9 cellular contexts compared by ENCODE assay signal in the genomic region with DNA sequence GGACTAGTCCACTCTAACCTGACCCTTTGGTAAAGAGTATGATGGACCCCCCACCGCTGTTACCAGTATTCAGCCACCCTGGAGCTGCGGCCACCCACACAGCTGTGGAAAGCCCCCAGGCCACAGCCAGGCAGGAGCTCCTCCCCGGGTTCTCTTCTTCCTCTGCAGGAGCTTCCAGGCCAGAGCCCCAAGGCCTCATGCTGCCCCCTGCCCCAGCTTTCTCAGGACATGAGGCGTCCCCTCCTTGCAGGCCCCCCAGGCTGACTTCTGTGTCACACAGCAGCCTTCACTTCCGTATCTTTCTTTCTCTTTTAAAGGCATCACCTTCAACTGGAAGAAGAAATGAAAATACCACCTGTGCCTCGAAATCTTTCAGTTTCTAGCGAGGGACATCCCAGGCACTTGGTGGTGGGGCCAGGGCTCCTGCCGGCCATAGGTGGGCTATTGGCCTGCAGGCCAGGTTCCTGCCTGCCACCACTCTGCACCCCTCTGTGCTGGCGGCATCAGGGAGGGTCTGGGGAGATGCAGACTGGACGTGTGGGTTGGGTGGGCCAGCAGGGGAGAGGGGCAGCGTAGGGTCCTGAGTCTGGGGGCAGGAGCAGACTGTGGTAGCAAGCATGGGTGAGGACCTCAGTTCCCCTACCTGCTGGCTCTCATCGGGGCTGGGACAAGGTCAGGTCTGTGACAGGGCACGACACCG. TPM values are rescaled to one million over a fixed set of nuclear protein-coding genes. Genes with fewer than 3 reads are reported as not detected.
A peak's percentile ranks its signal among the peaks of the same experiment; 100 is the strongest.
DNase-seq lines count a peak whose midpoint lies in the region; ATAC-seq and TF ChIP-seq lines count a peak whose summit lies in the region.
"Had no signal": no experiment of that assay in that cellular context is flagged by ENCODE, and none has a peak within 500 bp of the region (broad histone marks: within the 10 kb centered on the region; RNA-seq: fewer than 3 reads in every experiment).

No MANE protein-coding gene starts in this region.

- no peak overlapping the region for H2BK120ac ChIP-seq in neuronal stem cell (ENCODE audit: low read depth, low read length)

- H3K23ac ChIP-seq in neuronal stem cell (ENCODE audit: low read depth, low read length, poor library complexity): no peak overlapping the region

- ATAC-seq in GM18505 (IDR thresholded peaks at IDR 0.05; ENCODE audit: unreplicated experiment) (peak; percentile 33), GM21786 (IDR thresholded peaks at IDR 0.05; ENCODE audit: unreplicated experiment) (peak; percentile 50), T-helper 17 cell (peak; percentile 41)
- ATAC-seq: body of pancreas had no signal

- WGBS in neuronal stem cell (ENCODE audit: extremely low coverage in 2 of 2, insufficient read length in 2 of 2, insufficient replicate concordance in 1 of 2), 2 donors: no CpG with 5 or more reads among the region's 14 CpGs

- peaks cover 14% of the 10 kb centered on the region for H3K79me1 ChIP-seq in neuronal stem cell (ENCODE audit: low read depth, low read length)

- no peak overlapping the region for H3K27ac ChIP-seq in neuronal stem cell (replicated peaks; ENCODE audit: low read length)

- no peak for TF ChIP-seq POLR2A in GM18505 (IDR thresholded peaks at IDR 0.05; ENCODE audit: borderline replicate concordance, extremely low read depth, insufficient read depth, insufficient read length)

- H3K14ac ChIP-seq in neuronal stem cell (ENCODE audit: low read length): no peak overlapping the region

- H3K4me3 Mint-ChIP-seq in T-helper 17 cell (peak overlapping the region; percentile 93), endothelial cell (ENCODE audit: unreplicated experiment) (no peak overlapping the region)

- no peaks in the 10 kb centered on the region for H3K27me3 Mint-ChIP-seq in T-helper 17 cell
- peaks cover 9% of the 10 kb centered on the region for H3K27me3 Mint-ChIP-seq in endothelial cell (ENCODE audit: unreplicated experiment)

- H3K9me3 ChIP-seq in T-helper 17 cell (ENCODE audit: control insufficient read depth, low read length, poor library complexity, severe bottlenecking): no peaks in the 10 kb centered on the region
- no peaks in the 10 kb centered on the region for H3K9me3 ChIP-seq in neuronal stem cell (replicated peaks in 1 of 2; ENCODE audit: control insufficient read depth in 2 of 2, insufficient read depth in 1 of 2, low read depth in 1 of 2, low read length in 2 of 2)
- H3K9me3 ChIP-seq: body of pancreas had no signal

- H3K4me2 ChIP-seq in neuronal stem cell (ENCODE audit: insufficient read depth, low read length, poor library complexity, severe bottlenecking): no peak overlapping the region

- H3K18ac ChIP-seq in neuronal stem cell (ENCODE audit: low read length): no peak overlapping the region

- no peaks in the 10 kb centered on the region for H3K9me3 Mint-ChIP-seq in endothelial cell (ENCODE audit: unreplicated experiment)

- H3K27me3 ChIP-seq in neuronal stem cell (ENCODE audit: control insufficient read depth in 3 of 3, insufficient read depth in 3 of 3, low read depth in 1 of 3, low read length in 3 of 3): no peaks in the 10 kb centered on the region
- H3K27me3 ChIP-seq: body of pancreas had no signal

- no peak overlapping the region for H2BK5ac ChIP-seq in neuronal stem cell (ENCODE audit: low read length)

- H3K36me3 Mint-ChIP-seq in T-helper 17 cell (ENCODE audit: low read depth) (no peaks in the 10 kb centered on the region), endothelial cell (ENCODE audit: low read depth, unreplicated experiment) (no peaks in the 10 kb centered on the region)

- peaks cover 0 to 3% of the 10 kb centered on the region in 2 donors for H3K36me3 ChIP-seq in neuronal stem cell (replicated peaks in 1 of 2; ENCODE audit: control insufficient read depth in 2 of 2, insufficient read depth in 2 of 2, low read length in 2 of 2)

- H2BK12ac ChIP-seq in neuronal stem cell (ENCODE audit: low read length): no peak overlapping the region

- no peak overlapping the region for H3K4me3 ChIP-seq in neuronal stem cell (ENCODE audit: low read length in 2 of 2)
- H3K4me3 ChIP-seq: body of pancreas had no signal

- H3K4me1 Mint-ChIP-seq in T-helper 17 cell (peaks cover 79% of the 10 kb centered on the region), endothelial cell (ENCODE audit: unreplicated experiment) (peaks cover 34% of the 10 kb centered on the region)

- peak overlapping the region; percentile 52 for H3K9ac ChIP-seq in neuronal stem cell (ENCODE audit: low read depth, low read length, poor library complexity)

- peaks cover 0 to 3% of the 10 kb centered on the region in 2 donors for H3K4me1 ChIP-seq in neuronal stem cell (ENCODE audit: control insufficient read depth in 2 of 2, insufficient read depth in 1 of 2, low read depth in 1 of 2, low read length in 2 of 2)

- no peak overlapping the region for H4K8ac ChIP-seq in neuronal stem cell (ENCODE audit: low read depth, low read length)

- no peak for TF ChIP-seq CTCF in endothelial cell (IDR thresholded peaks at IDR 0.05; ENCODE audit: unreplicated experiment)

- DNase-seq in T-helper 17 cell: no peak
- no peak for DNase-seq in neuronal stem cell (ENCODE audit: low spot score)
- DNase-seq in NCI-H2107 (lab: John Stamatoyannopoulos, UW): no peak
- DNase-seq in endothelial cell (ENCODE audit: low spot score): no peak
- no peak for DNase-seq in NCI-H146 (lab: John Stamatoyannopoulos, UW)
- no peak for DNase-seq in NCI-H748 (lab: John Stamatoyannopoulos, UW; ENCODE audit: unreplicated experiment)

- no peak overlapping the region for H3K4ac ChIP-seq in neuronal stem cell (ENCODE audit: low read length)

- no peak overlapping the region for H2AFZ ChIP-seq in neuronal stem cell (ENCODE audit: low read length)

- H2BK15ac ChIP-seq in neuronal stem cell (ENCODE audit: low read length): no peak overlapping the region

- H3K27ac Mint-ChIP-seq in T-helper 17 cell (peak overlapping the region; percentile 99), endothelial cell (ENCODE audit: unreplicated experiment) (no peak overlapping the region)

- peak overlapping the region; percentile 44 for H2AK5ac ChIP-seq in neuronal stem cell (ENCODE audit: low read depth, low read length)

- no peak overlapping the region for H4K91ac ChIP-seq in neuronal stem cell (ENCODE audit: low read depth, low read length, poor library complexity)

RNA-seq across cellular contexts. Expression of a gene that starts 19.9 kb away (rescaled TPM):
- total RNA-seq in T-helper 17 cell (100 to 1,000 TPM; 184 to 226 TPM), endothelial cell (ENCODE audit: unreplicated experiment) (45.1 TPM)
- polyA plus RNA-seq in neuronal stem cell (2013, experiment 1 of 2): 42.9 TPM
- polyA plus RNA-seq in neuronal stem cell (2013, experiment 2 of 2): 42.1 TPM
